21 cellular contexts compared by ENCODE assay signal in genomic region chr5:86861514-86861913, GRCh38.
DNase-seq lines count a peak whose midpoint lies in the region; FAIRE-seq and TF ChIP-seq lines count a peak whose summit lies in the region.
"Had no signal": no experiment of that assay in that cellular context is flagged by ENCODE, and none has a peak within 500 bp of the region (broad histone marks: within the 10 kb centered on the region; RNA-seq: fewer than 3 reads in every experiment).

No MANE protein-coding gene starts in this region.

- H3K4me1 ChIP-seq in H1 (replicated peaks in 1 of 4; ENCODE audit: control insufficient read depth in 3 of 4, insufficient read depth in 4 of 4, low read length in 3 of 4) = peaks cover 0 to 4% (median 0%) of the 10 kb centered on the region in 4 experiments; a peak in 1 of 7 replicates
- H3K4me1 ChIP-seq: heart left ventricle had no signal

- H3K23me2 ChIP-seq in H1 (ENCODE audit: low read depth, low read length) = no peaks in the 10 kb centered on the region

- no peaks in the 10 kb centered on the region for H3K79me1 ChIP-seq in H1 (ENCODE audit: low read depth, low read length)

- no peak for TF ChIP-seq POLR2A in H1 (IDR thresholded peaks at IDR 0.05; ENCODE audit: control extremely low read depth in 1 of 2, low read depth in 2 of 2, low read length in 2 of 2)

- TF ChIP-seq RAD21 in H1 (IDR thresholded peaks at IDR 0.05 in 1 of 2, conservative IDR thresholded peaks at IDR 0.05 in 1 of 2; ENCODE audit: low read depth in 2 of 2, low read length in 2 of 2) (no peak), neural cell (conservative IDR thresholded peaks at IDR 0.05) (peak; percentile 24)

- no peak overlapping the region for H3K9ac ChIP-seq in H1 (replicated peaks in 1 of 4; ENCODE audit: extremely low read depth in 1 of 4, low read depth in 3 of 4, low read length in 3 of 4)
- peak overlapping the region; percentile 33 for H3K9ac ChIP-seq in neural cell (ENCODE audit: low read length)

- H3K14ac ChIP-seq in H1 (ENCODE audit: insufficient read length) = no peak overlapping the region

- H2BK15ac ChIP-seq in H1 (ENCODE audit: low read length) = no peak overlapping the region

- H3K4me2 ChIP-seq in H1 (ENCODE audit: insufficient read depth in 1 of 2, low read depth in 2 of 2, low read length in 2 of 2) = no peak overlapping the region
- no peak overlapping the region for H3K4me2 ChIP-seq in neural cell (ENCODE audit: low read length)

- no peak overlapping the region for H4K91ac ChIP-seq in H1 (replicated peaks; ENCODE audit: insufficient read length, low read length)

- H3K56ac ChIP-seq in H1 (replicated peaks; ENCODE audit: insufficient read length, low read depth, low read length) = no peak overlapping the region

- H3K9me2 ChIP-seq in neural cell (ENCODE audit: insufficient read depth, low read length) = no peaks in the 10 kb centered on the region

- no peak overlapping the region for H2BK12ac ChIP-seq in H1 (ENCODE audit: low read depth, low read length)

- no peak overlapping the region for H3K18ac ChIP-seq in H1 (ENCODE audit: extremely low read depth, low read length)

- no peak overlapping the region for H3K23ac ChIP-seq in H1 (ENCODE audit: insufficient read length)

- 87% methylated on average over 2 of the region's 2 CpGs; no CpG with 5 or more reads in 1 of the 2 experiments for WGBS in H1 (ENCODE audit: extremely low coverage in 1 of 2, insufficient coverage in 1 of 2, insufficient read length in 1 of 2, insufficient replicate concordance in 2 of 2, low coverage in 1 of 2, low lambda C conversion rate in 2 of 2, missing lambda C conversion rate in 1 of 2), 2 experiments

- no peak overlapping the region for H3K4me3 ChIP-seq in H1 (ENCODE audit: extremely low read depth in 1 of 4, insufficient read depth in 2 of 4, low read depth in 3 of 4, low read length in 4 of 4)
- H3K4me3 ChIP-seq in neural cell (ENCODE audit: low read length) = peak overlapping the region; percentile 9
- H3K4me3 ChIP-seq: GM12878, heart left ventricle had no signal

- H2BK5ac ChIP-seq in H1 (ENCODE audit: low read depth, low read length) = no peak overlapping the region

- no peaks in the 10 kb centered on the region for H3K27me3 ChIP-seq in H1 (replicated peaks in 1 of 4; ENCODE audit: control insufficient read depth in 3 of 4, extremely low read depth in 1 of 4, insufficient read depth in 3 of 4, low read length in 3 of 4)
- H3K27me3 ChIP-seq in neural cell (ENCODE audit: insufficient read depth, low read depth, low read length) = no peaks in the 10 kb centered on the region
- H3K27me3 ChIP-seq: heart left ventricle had no signal

- 0 out of 2 replicates have a peak overlapping the region, but pooled peaks have one; percentile 26 for H2AFZ ChIP-seq in H1 (ENCODE audit: low read length)
- H2AFZ ChIP-seq in neural cell (ENCODE audit: low read depth, low read length) = no peak overlapping the region

- H3K36me3 ChIP-seq in H1 (ENCODE audit: control insufficient read depth in 2 of 4, insufficient read depth in 4 of 4, low read length in 3 of 4) (no peaks in the 10 kb centered on the region), neural cell (ENCODE audit: insufficient read depth, low read length) (no peaks in the 10 kb centered on the region)
- H3K36me3 ChIP-seq: heart left ventricle had no signal

- TF ChIP-seq CTCF in H1 (IDR thresholded peaks at IDR 0.05; ENCODE audit: control extremely low read depth in 1 of 3, insufficient read depth in 1 of 3, low read depth in 1 of 3, low read length in 3 of 3) (no peak), neural cell (IDR thresholded peaks at IDR 0.05; ENCODE audit: poor library complexity, severe bottlenecking) (no peak)

- FAIRE-seq in H1 (lab: Jason Lieb, UNC) = no peak
- FAIRE-seq: bronchial epithelial cell, GM12878, keratinocyte, urothelium cell line had no signal

- H3F3A ChIP-seq in neural cell (ENCODE audit: insufficient read depth, low read length, poor library complexity, severe bottlenecking) = peaks cover 3% of the 10 kb centered on the region

- TF ChIP-seq EP300 in H1 (IDR thresholded peaks at IDR 0.05; ENCODE audit: borderline replicate concordance in 1 of 2, low read depth in 2 of 2, low read length in 2 of 2) (no peak), neural cell (conservative IDR thresholded peaks at IDR 0.05; ENCODE audit: poor library complexity, severe bottlenecking) (peak; percentile 54)

- no peak overlapping the region for H2BK20ac ChIP-seq in H1 (ENCODE audit: low read length)

- H2AK5ac ChIP-seq in H1 (ENCODE audit: low read depth, low read length) = no peak overlapping the region

- H3K4ac ChIP-seq in H1 (replicated peaks; ENCODE audit: insufficient read length, low read depth, low read length) = no peak overlapping the region

- DNase-seq in C1 segment of cervical spinal cord (lab: John Stamatoyannopoulos, UW) (peak in 11 of 14 donors; percentile 4 to 87 (median 24)), NCI-H526 (lab: John Stamatoyannopoulos, UW) (peak; percentile 74 to 80), H1 (ENCODE audit: low read depth in 1 of 2, low spot score in 2 of 2) (no peak), T-helper 2 cell (no peak), NCI-H2029 (lab: John Stamatoyannopoulos, UW) (no peak), HT-29 (ENCODE audit: low spot score) (no peak)
- no peak for DNase-seq in activated CD4-positive, alpha-beta T cell treated with anti-CD3 and anti-CD28 coated beads for 4 hours
- DNase-seq: activated naive CD8-positive, alpha-beta T cell treated with anti-CD3 and anti-CD28 coated beads, Interleukin-2, amount 10 ng/mL, durations not matched to agents 7 days and 5 days; COR-L47; effector CD4-positive, alpha-beta T cell; heart left ventricle; IMR-90; NCI-H1930; stimulated activated CD4-positive, alpha-beta T cell treated with anti-CD3 and anti-CD28 coated beads, Interleukin-1b, Interleukin-23, amount 100 ng/mL, for 48 hours; T-cell had no signal

- H3K9me3 ChIP-seq in H1 (ENCODE audit: insufficient read depth in 2 of 2, low read depth in 1 of 2, low read length in 1 of 2) (no peaks in the 10 kb centered on the region), neural cell (ENCODE audit: low read length) (no peaks in the 10 kb centered on the region)
- H3K9me3 ChIP-seq: heart left ventricle had no signal

- no peak overlapping the region for H4K8ac ChIP-seq in H1 (ENCODE audit: extremely low read depth, insufficient read depth, low read length)

- no peaks in the 10 kb centered on the region for H3K79me2 ChIP-seq in H1 (ENCODE audit: control insufficient read depth in 1 of 2, insufficient read depth in 2 of 2, low read length in 2 of 2)
- peaks cover 3% of the 10 kb centered on the region for H3K79me2 ChIP-seq in neural cell (replicated peaks; ENCODE audit: insufficient read depth, low read length)

- H2BK120ac ChIP-seq in H1 (replicated peaks; ENCODE audit: low read depth, low read length) = no peak overlapping the region

- POLR2A ChIA-PET in H1 (lab: Charles Lee; ENCODE audit: partially characterized antibody) = no interaction called here

- H4K20me1 ChIP-seq in H1 (replicated peaks in 1 of 2; ENCODE audit: control insufficient read depth in 1 of 2, insufficient read depth in 2 of 2, low read length in 2 of 2) (no peaks in the 10 kb centered on the region), neural cell (ENCODE audit: insufficient read depth) (no peaks in the 10 kb centered on the region)

- H4K5ac ChIP-seq in H1 (ENCODE audit: insufficient read length, low read depth, low read length) = no peak overlapping the region

- H3K27ac ChIP-seq in H1 (ENCODE audit: low read depth, low read length) (no peak overlapping the region), neural cell (ENCODE audit: low read length) (peak overlapping the region; percentile 72)
- H3K27ac ChIP-seq: heart left ventricle, VCaP had no signal

- CTCF ChIA-PET in H1 (lab: Charles Lee; ENCODE audit: partially characterized antibody) = interaction anchor here (1.0 kb wide), 1 partner anchor 19 kb away, joined by 4 read pairs; no protein-coding TSS in a partner anchor

TF ChIP-seq in H1, 55 proteins besides CTCF, POLR2A, EP300 and RAD21 (continues in another document):
- TF ChIP-seq SP2 (IDR thresholded peaks at IDR 0.05; ENCODE audit: low read length) (no peak), MAFK (IDR thresholded peaks at IDR 0.05; ENCODE audit: low read depth, low read length) (no peak), CREB1 (IDR thresholded peaks at IDR 0.05) (no peak), GABPA (IDR thresholded peaks at IDR 0.05; ENCODE audit: borderline replicate concordance, insufficient read depth, low read length) (no peak), TAF1 (IDR thresholded peaks at IDR 0.05; ENCODE audit: low read depth, low read length) (no peak), BACH1 (IDR thresholded peaks at IDR 0.05; ENCODE audit: low read length) (no peak)
- TF ChIP-seq, protein P1, sequence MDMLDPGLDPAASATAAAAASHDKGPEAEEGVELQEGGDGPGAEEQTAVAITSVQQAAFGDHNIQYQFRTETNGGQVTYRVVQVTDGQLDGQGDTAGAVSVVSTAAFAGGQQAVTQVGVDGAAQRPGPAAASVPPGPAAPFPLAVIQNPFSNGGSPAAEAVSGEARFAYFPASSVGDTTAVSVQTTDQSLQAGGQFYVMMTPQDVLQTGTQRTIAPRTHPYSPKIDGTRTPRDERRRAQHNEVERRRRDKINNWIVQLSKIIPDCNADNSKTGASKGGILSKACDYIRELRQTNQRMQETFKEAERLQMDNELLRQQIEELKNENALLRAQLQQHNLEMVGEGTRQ (IDR thresholded peaks at IDR 0.05; ENCODE audit: low read length) = no peak

TF ChIP-seq in neural cell, 6 proteins besides CTCF, POLR2A, EP300 and RAD21:
- TF ChIP-seq MXI1 (conservative IDR thresholded peaks at IDR 0.05; ENCODE audit: poor library complexity, severe bottlenecking) (peak; percentile 20), POLR2AphosphoS5 (IDR thresholded peaks at IDR 0.05) (peak; percentile 66), SMC3 (conservative IDR thresholded peaks at IDR 0.05; ENCODE audit: poor library complexity) (no peak)

Comparison
In these comparisons a context has a peak if more than half of its experiments do, and no peak if none do; other contexts are left out.
1. DNase-seq: peak in C1 segment of cervical spinal cord (11 of 14) and NCI-H526 (2 of 2); none in H1 (0 of 2), T-helper 2 cell (0 of 5), NCI-H2029 (single experiment), activated CD4-positive, alpha-beta T cell treated with anti-CD3 and anti-CD28 coated beads for 4 hours (0 of 2) and HT-29 (single experiment).